Comparison of ENCODE assay signal across 8 cellular contexts in genomic region chr21:45439171-45439872, GRCh38. TPM values are rescaled to one million over a fixed set of nuclear protein-coding genes. Genes with fewer than 3 reads are reported as not detected.
DNase-seq lines count a peak whose midpoint lies in the region; ATAC-seq, FAIRE-seq and TF ChIP-seq lines count a peak whose summit lies in the region.

No MANE protein-coding gene starts in this region.

- no peak overlapping the region for H3K9ac ChIP-seq in H1 (replicated peaks in 1 of 4; ENCODE audit: extremely low read depth in 1 of 4, low read depth in 3 of 4, low read length in 3 of 4)

- H3K27ac ChIP-seq in H1 (ENCODE audit: low read depth, low read length): no peak overlapping the region

- peaks cover 0 to 8% (median 2%) of the 10 kb centered on the region in 4 experiments; a peak in 3 of 7 replicates for H3K4me1 ChIP-seq in H1 (replicated peaks in 1 of 4; ENCODE audit: control insufficient read depth in 3 of 4, insufficient read depth in 4 of 4, low read length in 3 of 4)

- WGBS in H1 (ENCODE audit: extremely low coverage in 1 of 2, insufficient coverage in 1 of 2, insufficient read length in 1 of 2, insufficient replicate concordance in 2 of 2, low coverage in 1 of 2, low lambda C conversion rate in 2 of 2, missing lambda C conversion rate in 1 of 2), 2 experiments: 52% methylated on average over 57 of the region's 58 CpGs; no CpG with 5 or more reads in 1 of the 2 experiments

- H3K36me3 ChIP-seq in H1 (ENCODE audit: control insufficient read depth in 2 of 4, insufficient read depth in 4 of 4, low read length in 3 of 4): peaks cover 0 to 7% (median 1%) of the 10 kb centered on the region in 4 experiments; a peak in 4 of 8 replicates

- POLR2A ChIA-PET in H1 (lab: Charles Lee; ENCODE audit: partially characterized antibody): interaction anchor here (0.8 to 1.5 kb wide), 6 partner anchors 24 to 135 kb away, joined by 3 to 6 read pairs (median 3); no protein-coding TSS in a partner anchor

- peak overlapping the region; percentile 27 for H4K91ac ChIP-seq in H1 (replicated peaks; ENCODE audit: insufficient read length, low read length)

- H3K79me1 ChIP-seq in H1 (ENCODE audit: low read depth, low read length): peaks cover 31% of the 10 kb centered on the region

- peak; percentile 98 to 99 for TF ChIP-seq RAD21 in H1 (IDR thresholded peaks at IDR 0.05 in 1 of 2, conservative IDR thresholded peaks at IDR 0.05 in 1 of 2; ENCODE audit: low read depth in 2 of 2, low read length in 2 of 2)

- peak overlapping the region; percentile 19 for H4K5ac ChIP-seq in H1 (ENCODE audit: insufficient read length, low read depth, low read length)

- no peaks in the 10 kb centered on the region for H3K9me3 Mint-ChIP-seq in mesothelial cell of epicardium

- DNase-seq in DMS 273 (lab: John Stamatoyannopoulos, UW; ENCODE audit: unreplicated experiment) (peak; percentile 91), NOMO-1 treated with dmso at 0.1 percent for 144 hours (lab: John Stamatoyannopoulos, UW; ENCODE audit: unreplicated experiment) (peak; percentile 79), H1 (ENCODE audit: low read depth in 1 of 2, low spot score in 2 of 2) (peak; percentile 72 to 96), mesothelial cell of epicardium (ENCODE audit: low spot score in 2 of 2, unreplicated experiment in 2 of 2) (peak; percentile 72 to 95)
- peak; percentile 43 for DNase-seq in activated CD8-positive, alpha-beta memory T cell treated with anti-CD3 and anti-CD28 coated beads, Interleukin-2, amount 50 U/mL, for 1 hour (ENCODE audit: extremely low read depth)
- DNase-seq in stimulated activated CD8-positive, alpha-beta memory T cell treated with anti-CD3 and anti-CD28 coated beads, Interleukin-15, amount 100 ng/mL, for 4 hours (ENCODE audit: low read depth in 2 of 2): peak; percentile 56 to 60

- TF ChIP-seq EP300 in H1 (IDR thresholded peaks at IDR 0.05; ENCODE audit: borderline replicate concordance in 1 of 2, low read depth in 2 of 2, low read length in 2 of 2): no peak

- no peak overlapping the region for H3K4me3 Mint-ChIP-seq in mesothelial cell of epicardium

- ATAC-seq in HG02943 (IDR thresholded peaks at IDR 0.05; ENCODE audit: low read depth, unreplicated experiment) (peak; percentile 69), GM18858 (IDR thresholded peaks at IDR 0.05; ENCODE audit: unreplicated experiment) (no peak)

- H2AFZ ChIP-seq in H1 (ENCODE audit: low read length): no peak overlapping the region

- peaks cover 11 to 42% of the 10 kb centered on the region in 2 experiments for H4K20me1 ChIP-seq in H1 (replicated peaks in 1 of 2; ENCODE audit: control insufficient read depth in 1 of 2, insufficient read depth in 2 of 2, low read length in 2 of 2)

- CTCF ChIA-PET in H1 (lab: Charles Lee; ENCODE audit: partially characterized antibody): interaction anchor here (0.6 to 4.0 kb wide), 29 partner anchors 12 to 520 kb away, joined by 3 to 52 read pairs (median 4); no protein-coding TSS in a partner anchor

- peaks cover 11% of the 10 kb centered on the region for H3K23me2 ChIP-seq in H1 (ENCODE audit: low read depth, low read length)

- peaks cover 19% of the 10 kb centered on the region for H3K4me1 Mint-ChIP-seq in mesothelial cell of epicardium

- no peak overlapping the region for H3K56ac ChIP-seq in H1 (replicated peaks; ENCODE audit: insufficient read length, low read depth, low read length)

- no peak overlapping the region for H2BK120ac ChIP-seq in H1 (replicated peaks; ENCODE audit: low read depth, low read length)

- no peak overlapping the region for H3K4me3 ChIP-seq in H1 (ENCODE audit: extremely low read depth in 1 of 4, insufficient read depth in 2 of 4, low read depth in 3 of 4, low read length in 4 of 4)

- H3K27me3 ChIP-seq in H1 (replicated peaks in 1 of 4; ENCODE audit: control insufficient read depth in 3 of 4, extremely low read depth in 1 of 4, insufficient read depth in 3 of 4, low read length in 3 of 4): no peaks in the 10 kb centered on the region

- peak overlapping the region; percentile 92 for H4K8ac ChIP-seq in H1 (ENCODE audit: extremely low read depth, insufficient read depth, low read length)

- H3K23ac ChIP-seq in H1 (ENCODE audit: insufficient read length): no peak overlapping the region

- peaks cover 0 to 8% of the 10 kb centered on the region in 2 experiments; a peak in 1 of 4 replicates for H3K9me3 ChIP-seq in H1 (ENCODE audit: insufficient read depth in 2 of 2, low read depth in 1 of 2, low read length in 1 of 2)

- peak overlapping the region; percentile 60 for H3K18ac ChIP-seq in H1 (ENCODE audit: extremely low read depth, low read length)

- peaks cover 8% of the 10 kb centered on the region for H3K36me3 Mint-ChIP-seq in mesothelial cell of epicardium

- no peak overlapping the region for H3K14ac ChIP-seq in H1 (ENCODE audit: insufficient read length)

- no peak overlapping the region for H2BK20ac ChIP-seq in H1 (ENCODE audit: low read length)

- no peak for TF ChIP-seq POLR2A in H1 (IDR thresholded peaks at IDR 0.05; ENCODE audit: control extremely low read depth in 1 of 2, low read depth in 2 of 2, low read length in 2 of 2)

- 0 out of 2 replicates have a peak overlapping the region, but pooled peaks have one; percentile 31 for H2BK5ac ChIP-seq in H1 (ENCODE audit: low read depth, low read length)

- peak overlapping the region; percentile 52; the same call in 1 of the 2 replicates for H2BK12ac ChIP-seq in H1 (ENCODE audit: low read depth, low read length)

- H2BK15ac ChIP-seq in H1 (ENCODE audit: low read length): no peak overlapping the region

- peak in 2 of 3 experiments; percentile 95 to 97; a peak in 3 of 4 replicates for TF ChIP-seq CTCF in H1 (IDR thresholded peaks at IDR 0.05; ENCODE audit: control extremely low read depth in 1 of 3, insufficient read depth in 1 of 3, low read depth in 1 of 3, low read length in 3 of 3)
- TF ChIP-seq CTCF in mesothelial cell of epicardium (IDR thresholded peaks at IDR 0.05; ENCODE audit: unreplicated experiment): peak; percentile 100

- H3K27me3 Mint-ChIP-seq in mesothelial cell of epicardium (ENCODE audit: low read depth): no peaks in the 10 kb centered on the region

- H2AK5ac ChIP-seq in H1 (ENCODE audit: low read depth, low read length): no peak overlapping the region

- peaks cover 6 to 88% of the 10 kb centered on the region in 2 experiments; a peak in 3 of 4 replicates for H3K79me2 ChIP-seq in H1 (ENCODE audit: control insufficient read depth in 1 of 2, insufficient read depth in 2 of 2, low read length in 2 of 2)

- no peak overlapping the region; a peak in 1 of 4 replicates for H3K4me2 ChIP-seq in H1 (ENCODE audit: insufficient read depth in 1 of 2, low read depth in 2 of 2, low read length in 2 of 2)

- peak overlapping the region; percentile 39 for H3K27ac Mint-ChIP-seq in mesothelial cell of epicardium

- FAIRE-seq in H1 (lab: Jason Lieb, UNC): peak; percentile 74

- H3K4ac ChIP-seq in H1 (replicated peaks; ENCODE audit: insufficient read length, low read depth, low read length): no peak overlapping the region

TF ChIP-seq in H1, 55 proteins besides CTCF, POLR2A, EP300 and RAD21 (continues in another document):
- no peak for TF ChIP-seq PHF8 (conservative IDR thresholded peaks at IDR 0.05; ENCODE audit: low read depth, low read length)
- TF ChIP-seq SP4 (IDR thresholded peaks at IDR 0.05; ENCODE audit: low read length): no peak
- TF ChIP-seq SUZ12 (IDR thresholded peaks at IDR 0.05; ENCODE audit: low read length): no peak
- no peak for TF ChIP-seq ZNF274 (IDR thresholded peaks at IDR 0.05; ENCODE audit: borderline replicate concordance, extremely low read depth, low read length)
- 0 out of 2 replicates have a peak, but pooled peaks have one; percentile 19 for TF ChIP-seq TEAD4 (IDR thresholded peaks at IDR 0.05; ENCODE audit: low read depth, low read length)
- TF ChIP-seq EZH2 (IDR thresholded peaks at IDR 0.05; ENCODE audit: low read depth, low read length, severe bottlenecking): no peak
- TF ChIP-seq HDAC6 (IDR thresholded peaks at IDR 0.05; ENCODE audit: low read depth, low read length): no peak
- TF ChIP-seq KDM5A (IDR thresholded peaks at IDR 0.05; ENCODE audit: low read length): no peak
- peak; percentile 76; the same call in 1 of the 2 replicates for TF ChIP-seq GABPA (IDR thresholded peaks at IDR 0.05; ENCODE audit: borderline replicate concordance, insufficient read depth, low read length)
- no peak for TF ChIP-seq POLR2AphosphoS5 (IDR thresholded peaks at IDR 0.05; ENCODE audit: low read depth, low read length)
- TF ChIP-seq YY1 (IDR thresholded peaks at IDR 0.05; ENCODE audit: low read depth, low read length): peak; percentile 56; the same call in 1 of the 2 replicates
- no peak for TF ChIP-seq ASH2L (IDR thresholded peaks at IDR 0.05; ENCODE audit: low read length)
- no peak for TF ChIP-seq TAF1 (IDR thresholded peaks at IDR 0.05; ENCODE audit: low read depth, low read length)
- no peak for TF ChIP-seq SP1 (IDR thresholded peaks at IDR 0.05; ENCODE audit: low read depth, low read length)

RNA-seq across cellular contexts. Expression of gene COL18A1, which starts 34.4 kb away (rescaled TPM):
- total RNA-seq in H1 (2021; fragmentation: NEBNext Ultra II Directional; extraction: Animal tissue kit (Norgen Biotek cat#: 25700)): 201 and 205 TPM in 2 replicates
- 145 and 239 TPM in 2 replicates for polyA plus RNA-seq in H1 (2011; rRNA removed)
- 167 TPM for polyA plus RNA-seq in H1 (2011; cell fraction: cytosol; rRNA removed)
- 627 TPM for polyA plus RNA-seq in H1 (2011; cell fraction: nucleus; rRNA removed)
- polyA plus RNA-seq in H1 (2012, experiment 1 of 2): 80.5 to 132 TPM (median 130 TPM) in 4 replicates
- polyA plus RNA-seq in H1 (2012, experiment 2 of 2): 88.9 TPM
- polyA plus RNA-seq in H1 (2013, experiment 1 of 2): 269 TPM
- 226 TPM for polyA plus RNA-seq in H1 (2013, experiment 2 of 2)
- 30.9 and 31.7 TPM in 2 replicates for polyA minus RNA-seq in H1 (2011; rRNA and poly(A)+ RNA removed)
- 90.3 TPM for polyA minus RNA-seq in H1 (2011; cell fraction: cytosol; rRNA and poly(A)+ RNA removed)
- polyA minus RNA-seq in H1 (2011; cell fraction: nucleus; rRNA and poly(A)+ RNA removed): 88.2 TPM
- 302 to 315 TPM (median 305 TPM) in 3 replicates for total RNA-seq in mesothelial cell of epicardium
